In genomic region chr9:92147030-92147853, GRCh38 we compare ENCODE assay signal across 1 cellular context.
TF ChIP-seq lines count a peak whose summit lies in the region.

No MANE protein-coding gene starts in this region.

TF ChIP-seq in HEK293, 187 proteins besides CTCF, POLR2A, EP300 and RAD21 (continued from another document and continues in another):
- no peak for TF ChIP-seq PRDM4 (tag by site-specific recombination; IDR thresholded peaks at IDR 0.05)
- TF ChIP-seq MYNN (tag by site-specific recombination; IDR thresholded peaks at IDR 0.05; ENCODE audit: borderline replicate concordance): no peak
- peak; percentile 85 for TF ChIP-seq EGR2 (tag by site-specific recombination; IDR thresholded peaks at IDR 0.05; ENCODE audit: low read depth)
- TF ChIP-seq FEZF1 (tag by site-specific recombination; IDR thresholded peaks at IDR 0.05): no peak; the same call in 1 of the 2 replicates
- TF ChIP-seq PRDM10 (tag by site-specific recombination; IDR thresholded peaks at IDR 0.05): peak; percentile 90
- peak; percentile 79 for TF ChIP-seq ZBTB17 (tag by site-specific recombination; IDR thresholded peaks at IDR 0.05)
- TF ChIP-seq OSR2 (tag by site-specific recombination; IDR thresholded peaks at IDR 0.05): no peak
- peak; percentile 64 for TF ChIP-seq SP7 (tag by site-specific recombination; IDR thresholded peaks at IDR 0.05)
- 0 out of 2 replicates have a peak, but pooled peaks have one; percentile 33 for TF ChIP-seq ZNF155 (tag by site-specific recombination; IDR thresholded peaks at IDR 0.05)
- TF ChIP-seq KLF8 (tag by site-specific recombination; IDR thresholded peaks at IDR 0.05): peak; percentile 73; the same call in 1 of the 2 replicates
- TF ChIP-seq ZNF18 (tag by site-specific recombination; IDR thresholded peaks at IDR 0.05): peak; percentile 66; the same call in 1 of the 2 replicates
- TF ChIP-seq KLF1 (tag by site-specific recombination; IDR thresholded peaks at IDR 0.05): no peak
- no peak for TF ChIP-seq ZNF76 (tag by site-specific recombination; IDR thresholded peaks at IDR 0.05; ENCODE audit: borderline replicate concordance, low read depth)
- peak; percentile 81; the same call in 1 of the 2 replicates for TF ChIP-seq ZNF391 (tag by site-specific recombination; IDR thresholded peaks at IDR 0.05; ENCODE audit: borderline replicate concordance, low read depth)
- peak; percentile 92 for TF ChIP-seq ZNF398 (tag by site-specific recombination; IDR thresholded peaks at IDR 0.05)
- TF ChIP-seq ZIC2 (tag by site-specific recombination; IDR thresholded peaks at IDR 0.05): 0 out of 2 replicates have a peak, but pooled peaks have one; percentile 23
- TF ChIP-seq PRDM6 (tag by site-specific recombination; IDR thresholded peaks at IDR 0.05): no peak
- no peak for TF ChIP-seq ZNF677 (tag by site-specific recombination; IDR thresholded peaks at IDR 0.05)
- peak; percentile 42; the same call in 1 of the 2 replicates for TF ChIP-seq ZBTB11 (tag by site-specific recombination; conservative IDR thresholded peaks at IDR 0.05; ENCODE audit: low read depth)
- no peak for TF ChIP-seq ZNF701 (tag by site-specific recombination; IDR thresholded peaks at IDR 0.05)
- peak; percentile 57; the same call in 1 of the 2 replicates for TF ChIP-seq REST (tag by site-specific recombination; IDR thresholded peaks at IDR 0.05)
- TF ChIP-seq ZNF366 (tag by site-specific recombination; conservative IDR thresholded peaks at IDR 0.05): peak; percentile 97
- peak; percentile 73 for TF ChIP-seq ZFHX2 (tag by site-specific recombination; conservative IDR thresholded peaks at IDR 0.05)
- TF ChIP-seq ZNF513 (tag by site-specific recombination; IDR thresholded peaks at IDR 0.05): no peak
- no peak for TF ChIP-seq ZNF626 (tag by site-specific recombination; IDR thresholded peaks at IDR 0.05)
- no peak for TF ChIP-seq ZNF146 (tag by site-specific recombination; IDR thresholded peaks at IDR 0.05)
- TF ChIP-seq PRDM1 (tag by site-specific recombination; IDR thresholded peaks at IDR 0.05): peak; percentile 82
- TF ChIP-seq ZNF157 (tag by site-specific recombination; IDR thresholded peaks at IDR 0.05): no peak
- no peak for TF ChIP-seq ZNF175 (tag by site-specific recombination; IDR thresholded peaks at IDR 0.05)
- no peak for TF ChIP-seq ZNF624 (tag by site-specific recombination; IDR thresholded peaks at IDR 0.05)
- TF ChIP-seq ZNF558 (tag by site-specific recombination; IDR thresholded peaks at IDR 0.05): peak; percentile 30; the same call in 1 of the 2 replicates
- no peak for TF ChIP-seq ZNF777 (tag by site-specific recombination; IDR thresholded peaks at IDR 0.05; ENCODE audit: borderline replicate concordance)
- TF ChIP-seq YY1 (tag by site-specific recombination; IDR thresholded peaks at IDR 0.05): no peak
- TF ChIP-seq ZBTB21 (tag by site-specific recombination; IDR thresholded peaks at IDR 0.05): no peak
- TF ChIP-seq ZNF274 (IDR thresholded peaks at IDR 0.05; ENCODE audit: low read length): no peak
- no peak for TF ChIP-seq ZNF274 (tag by site-specific recombination; IDR thresholded peaks at IDR 0.05; ENCODE audit: borderline replicate concordance)
- TF ChIP-seq IKZF3 (tag by site-specific recombination; IDR thresholded peaks at IDR 0.05): peak; percentile 42
- no peak for TF ChIP-seq ZNF121 (tag by site-specific recombination; IDR thresholded peaks at IDR 0.05)
- no peak for TF ChIP-seq REPIN1 (tag by site-specific recombination; IDR thresholded peaks at IDR 0.05; ENCODE audit: low read depth)
- TF ChIP-seq BCL11A (tag by site-specific recombination; IDR thresholded peaks at IDR 0.05; ENCODE audit: low read depth): 0 out of 2 replicates have a peak, but pooled peaks have one; percentile 44
- TF ChIP-seq OVOL3 (tag by site-specific recombination; IDR thresholded peaks at IDR 0.05): no peak
- TF ChIP-seq ZXDB (tag by site-specific recombination; IDR thresholded peaks at IDR 0.05): 0 out of 2 replicates have a peak, but pooled peaks have one; percentile 21
- TF ChIP-seq ZNF843 (tag by site-specific recombination; IDR thresholded peaks at IDR 0.05): peak; percentile 60; the same call in 1 of the 2 replicates
